22 cellular contexts compared by ENCODE assay signal in genomic region chr2:95391641-95392310, GRCh38. TPM values are rescaled to one million over a fixed set of nuclear protein-coding genes. Genes with fewer than 3 reads are reported as not detected.
DNase-seq lines count a peak whose midpoint lies in the region; ATAC-seq and TF ChIP-seq lines count a peak whose summit lies in the region.
"Had no signal": no experiment of that assay in that cellular context is flagged by ENCODE, and none has a peak within 500 bp of the region (broad histone marks: within the 10 kb centered on the region; RNA-seq: fewer than 3 reads in every experiment).

No MANE protein-coding gene starts in this region.

- 21 to 36% (median 22%) methylated on average over 8 of the region's 8 CpGs for WGBS in ovary, 3 donors

- H3K27ac ChIP-seq in Peyer's patch, result peak overlapping the region in 3 of 4 donors; percentile 77 to 97 (median 95)
- H3K27ac ChIP-seq in ovary, result no peak overlapping the region
- H3K27ac ChIP-seq: upper lobe of left lung had no signal

- H3K4me1 ChIP-seq in Peyer's patch, result peaks cover 0 to 23% (median 1%) of the 10 kb centered on the region in 4 donors
- H3K4me1 ChIP-seq in ovary (ENCODE audit: insufficient read depth), result peaks cover 14% of the 10 kb centered on the region

- H3K9me3 ChIP-seq in Peyer's patch, result no peaks in the 10 kb centered on the region
- no peaks in the 10 kb centered on the region for H3K9me3 ChIP-seq in ovary
- H3K9me3 ChIP-seq: upper lobe of left lung had no signal

- DNase-seq in GM10248 (ENCODE audit: extremely low spot score) (peak; percentile 8), Peyer's patch (peak in 2 of 3 donors; percentile 70 to 78), iPS-NIHi7 (ENCODE audit: extremely low spot score) (peak; percentile 2), ovary (peak; percentile 45 to 91 (median 78)), NCI-H2196 treated with DMSO at 0.1 percent for 48 hours (lab: John Stamatoyannopoulos, UW; ENCODE audit: unreplicated experiment) (no peak), SKM-1 (lab: John Stamatoyannopoulos, UW; ENCODE audit: unreplicated experiment) (no peak)
- DNase-seq: activated CD4-positive, alpha-beta T cell treated with anti-CD3 and anti-CD28 coated beads for 48 hours; activated naive CD4-positive, alpha-beta T cell treated with anti-CD3 and anti-CD28 coated beads, Interleukin-2, amount 50 U/mL, for 16 hours; foreskin fibroblast; HCEC 1CT; KG1; mammary epithelial cell; naive B cell; NCI-H187 treated with DMSO at 0.1 percent for 48 hours; NCI-H345; stimulated activated CD4-positive, alpha-beta T cell treated with anti-CD3 and anti-CD28 coated beads, Interleukin-15, amount 100 ng/mL, for 24 hours; stimulated activated CD8-positive, alpha-beta memory T cell treated with anti-CD3 and anti-CD28 coated beads, Interleukin-4, amount 100 ng/mL, for 48 hours; T-helper 17 cell had no signal

- CTCF ChIA-PET in GM10248 (lab: Yijun Ruan, JAX), result interaction anchor here (1.7 kb wide), 1 partner anchor 23 kb away, joined by 4 read pairs; no protein-coding TSS in a partner anchor

- H3K36me3 ChIP-seq in Peyer's patch, result no peaks in the 10 kb centered on the region
- H3K36me3 ChIP-seq in ovary, result no peaks in the 10 kb centered on the region
- H3K36me3 ChIP-seq: upper lobe of left lung had no signal

- ATAC-seq in HG02884 (IDR thresholded peaks at IDR 0.05; ENCODE audit: unreplicated experiment), result no peak
- ATAC-seq: Panc1, right cardiac atrium, T-helper 17 cell had no signal

- H3K4me3 ChIP-seq in Peyer's patch, result no peak overlapping the region
- no peak overlapping the region for H3K4me3 ChIP-seq in ovary
- H3K4me3 ChIP-seq: upper lobe of left lung had no signal

- peak in 1 of 2 donors; percentile 21 for TF ChIP-seq POLR2A in Peyer's patch (IDR thresholded peaks at IDR 0.05)
- no peak for TF ChIP-seq POLR2A in ovary (IDR thresholded peaks at IDR 0.05)

- no peak for TF ChIP-seq EP300 in ovary (IDR thresholded peaks at IDR 0.05)

- POLR2A ChIA-PET in GM10248 (lab: Yijun Ruan, JAX), result no interaction called here

- intact Hi-C loops in ovary (cut with DNase I), result loop anchor here in 1 of 4 donors (5.0 kb wide), 1 partner anchor 44 kb away; no protein-coding TSS in a partner anchor

- H3K27me3 ChIP-seq in Peyer's patch (no peaks in the 10 kb centered on the region), ovary (no peaks in the 10 kb centered on the region)
- H3K27me3 ChIP-seq: upper lobe of left lung had no signal

- TF ChIP-seq CTCF in GM10248 (IDR thresholded peaks at IDR 0.05; ENCODE audit: control extremely low read depth, extremely low read depth, low read depth, missing control alignments), result no peak
- TF ChIP-seq CTCF in Peyer's patch (IDR thresholded peaks at IDR 0.05), result no peak
- TF ChIP-seq CTCF in ovary (IDR thresholded peaks at IDR 0.05), result no peak

RNA-seq across cellular contexts. Expression of gene FAHD2A, which starts 10.7 kb away (rescaled TPM):
- total RNA-seq in Peyer's patch (100 to 1,000 TPM in 2 of 4 donors, 10 to 100 TPM in 2; 10.7 to 112 (median 87.1) TPM), ovary (10 to 100 TPM; 15.3 to 33.6 (median 29.2) TPM)
- polyA plus RNA-seq in ovary, result 10 to 100 TPM; 25.0 to 30.2 TPM

Comparison
In these comparisons a context has a peak if more than half of its experiments do, and no peak if none do; other contexts are left out.
1. DNase-seq: peak in GM10248 (single experiment), Peyer's patch (2 of 3), iPS-NIHi7 (single experiment) and ovary (5 of 5); none in NCI-H2196 treated with DMSO at 0.1 percent for 48 hours (single experiment) and SKM-1 (single experiment).
2. H3K27ac ChIP-seq: peak in Peyer's patch (3 of 4); none in ovary (0 of 2).